20 cellular contexts compared by ENCODE assay signal in genomic region chr5:31786001-31786757, GRCh38.
"Had no signal": no experiment of that assay in that cellular context is flagged by ENCODE, and none has a peak within 500 bp of the region (broad histone marks: within the 10 kb centered on the region; RNA-seq: fewer than 3 reads in every experiment).

No MANE protein-coding gene starts in this region.

- H3K27ac ChIP-seq: coronary artery, neural progenitor cell, pancreas, right lobe of liver, stomach, thoracic aorta, transverse colon had no signal

- H3K4me3 ChIP-seq: coronary artery, neural progenitor cell, pancreas, right lobe of liver, skin epidermis, stomach, thoracic aorta, transverse colon had no signal

- H3K27me3 ChIP-seq: neural progenitor cell, pancreas, right lobe of liver, stomach, transverse colon had no signal

- ATAC-seq: natural killer cell, right lobe of liver had no signal

- H3K4me2 ChIP-seq: neural progenitor cell had no signal

- H3K27me3 Mint-ChIP-seq: progenitor cell of endocrine pancreas had no signal

- H3K9me3 Mint-ChIP-seq: immature natural killer cell, natural killer cell, neural progenitor cell had no signal

- H3K9ac ChIP-seq: neural progenitor cell had no signal

- H3K36me3 ChIP-seq: neural progenitor cell, pancreas, right lobe of liver, stomach, thoracic aorta, transverse colon had no signal

- H3K4me1 Mint-ChIP-seq: natural killer cell had no signal

- H3K27ac Mint-ChIP-seq: endodermal cell, natural killer cell, neural progenitor cell, progenitor cell of endocrine pancreas had no signal

- H3K4me3 Mint-ChIP-seq: endodermal cell, immature natural killer cell, natural killer cell, neural progenitor cell had no signal

- DNase-seq: central memory CD4-positive, alpha-beta T cell; effector CD4-positive, alpha-beta T cell; endodermal cell; erythroblast; foreskin melanocyte; immature natural killer cell; mesendoderm; natural killer cell; occipital lobe; pancreas; right lobe of liver; stimulated activated naive CD4-positive, alpha-beta T cell; stomach; substantia nigra; transverse colon had no signal

- H3K4me1 ChIP-seq: neural progenitor cell, pancreas, right lobe of liver, stomach, transverse colon had no signal

- H2AFZ ChIP-seq: neural progenitor cell had no signal

- H3K36me3 Mint-ChIP-seq: immature natural killer cell, natural killer cell, neural progenitor cell had no signal

- H3K9me3 ChIP-seq: pancreas, right lobe of liver, thoracic aorta, transverse colon had no signal
